16 cellular contexts compared by ENCODE assay signal in genomic region chr21:45588086-45588825, GRCh38. TPM values are rescaled to one million over a fixed set of nuclear protein-coding genes. Genes with fewer than 3 reads are reported as not detected.
DNase-seq lines count a peak whose midpoint lies in the region; TF ChIP-seq lines count a peak whose summit lies in the region.
"Had no signal": no experiment of that assay in that cellular context is flagged by ENCODE, and none has a peak within 500 bp of the region (broad histone marks: within the 10 kb centered on the region; RNA-seq: fewer than 3 reads in every experiment).

No MANE protein-coding gene starts in this region.

- no peak overlapping the region for H3K27ac Mint-ChIP-seq in mesothelial cell of epicardium

- H3K4me3 Mint-ChIP-seq in mesothelial cell of epicardium: no peak overlapping the region

- H3K27me3 Mint-ChIP-seq in mesothelial cell of epicardium (ENCODE audit: low read depth): peaks cover 35% of the 10 kb centered on the region

- WGBS in spleen, 5 donors: 84 to 96% (median 93%) methylated on average over 10 of the region's 10 CpGs

- peaks cover 7 to 39% (median 25%) of the 10 kb centered on the region in 6 donors for H3K4me1 ChIP-seq in spleen

- DNase-seq in activated T-cell treated with anti-CD3 and anti-CD28 coated beads, Interleukin-2, amount 50 U/mL, for 48 hours: peak; percentile 12 to 16
- DNase-seq in activated T-cell treated with anti-CD3 and anti-CD28 coated beads for 4 hours (no peak), H7 (peak; percentile 16), coronary artery (ENCODE audit: low spot score) (peak; percentile 28), spleen (peak; percentile 20), NCI-H345 treated with DMSO at 0.1 percent for 48 hours (lab: John Stamatoyannopoulos, UW; ENCODE audit: unreplicated experiment) (no peak), mesothelial cell of epicardium (ENCODE audit: low spot score in 2 of 2, unreplicated experiment in 2 of 2) (no peak)
- DNase-seq in effector CD8-positive, alpha-beta T cell (lab: John Stamatoyannopoulos, UW): no peak
- DNase-seq: COR-L47, GF-D8, GM23248, KBM-7, NCI-H1436, NCI-H2029 treated with DMSO at 0.1 percent for 48 hours, NCI-H524 had no signal

- H3K36me3 Mint-ChIP-seq in mesothelial cell of epicardium: no peaks in the 10 kb centered on the region

- H3K4me3 ChIP-seq in H7 (ENCODE audit: insufficient read depth, low read depth, low read length) (no peak overlapping the region), coronary artery (no peak overlapping the region), spleen (no peak overlapping the region)
- H3K4me3 ChIP-seq: GM23248 had no signal

- H3K36me3 ChIP-seq in H7 (replicated peaks; ENCODE audit: control insufficient read depth, insufficient read depth, low read length) (no peaks in the 10 kb centered on the region), spleen (no peaks in the 10 kb centered on the region)

- H3K27me3 ChIP-seq in H7 (ENCODE audit: control insufficient read depth, insufficient read depth, low read length): peaks cover 22% of the 10 kb centered on the region
- peaks cover 0 to 31% (median 5%) of the 10 kb centered on the region in 7 donors for H3K27me3 ChIP-seq in spleen (replicated peaks in 1 of 7)

- no peaks in the 10 kb centered on the region for H3K4me1 Mint-ChIP-seq in mesothelial cell of epicardium

- peaks cover 48% of the 10 kb centered on the region for H3K9me3 Mint-ChIP-seq in mesothelial cell of epicardium

- TF ChIP-seq POLR2A in spleen (IDR thresholded peaks at IDR 0.05): no peak

- H3K27ac ChIP-seq in coronary artery: no peak overlapping the region
- no peak overlapping the region for H3K27ac ChIP-seq in spleen
- H3K27ac ChIP-seq: C4-2B, GM23248 had no signal

- H3K9me3 ChIP-seq in spleen: peaks cover 0 to 53% (median 32%) of the 10 kb centered on the region in 8 donors

- intact Hi-C loops in spleen (cut with DNase I; ENCODE audit: low total_unique reads): no loop called here

- TF ChIP-seq CTCF in coronary artery (IDR thresholded peaks at IDR 0.05) (no peak), spleen (IDR thresholded peaks at IDR 0.05 in 8 of 11, conservative IDR thresholded peaks at IDR 0.05 in 3 of 11) (no peak), mesothelial cell of epicardium (IDR thresholded peaks at IDR 0.05; ENCODE audit: unreplicated experiment) (no peak)

RNA-seq across cellular contexts. Expression of gene SLC19A1, which starts 46.0 kb away (rescaled TPM):
- total RNA-seq in H7 (2014; rRNA removed; shearing (Covaris generic)): 17.9 and 19.6 TPM in 2 replicates
- total RNA-seq in spleen: 10 to 100 TPM; 21.6 to 52.8 (median 35.0) TPM
- polyA plus RNA-seq in spleen: 10 to 100 TPM in 2 of 3 donors, 1 to 10 TPM in 1; 7.5 to 17.6 (median 13.3) TPM
- 32.6 to 36.8 TPM (median 33.0 TPM) in 3 replicates for total RNA-seq in mesothelial cell of epicardium

RNA-seq across cellular contexts. Expression of gene PCBP3, which starts 55.3 kb away (rescaled TPM):
- 1.8 and 8.0 TPM in 2 replicates for total RNA-seq in H7 (2014; rRNA removed; shearing (Covaris generic))
- total RNA-seq in spleen (10 to 100 TPM in 6 of 7 donors, 1 to 10 TPM in 1; 5.8 to 31.6 (median 18.4) TPM), mesothelial cell of epicardium (5.0 to 5.4 TPM (median 5.1 TPM) in 3 replicates)
- 10 to 100 TPM in 2 of 3 donors, 1 to 10 TPM in 1; 4.2 to 16.4 (median 10.5) TPM for polyA plus RNA-seq in spleen

Comparison
In these comparisons a context has a peak if more than half of its experiments do, and no peak if none do; other contexts are left out.
1. DNase-seq: peak in activated T-cell treated with anti-CD3 and anti-CD28 coated beads, Interleukin-2, amount 50 U/mL, for 48 hours (2 of 2), H7 (single experiment), coronary artery (single experiment) and spleen (single experiment); none in activated T-cell treated with anti-CD3 and anti-CD28 coated beads for 4 hours (single experiment), NCI-H345 treated with DMSO at 0.1 percent for 48 hours (single experiment), effector CD8-positive, alpha-beta T cell (single experiment) and mesothelial cell of epicardium (0 of 2).